Comparison of ENCODE assay signal across 13 cellular contexts in genomic region chr7:77796109-77796508, GRCh38. TPM values are rescaled to one million over a fixed set of nuclear protein-coding genes. Genes with fewer than 3 reads are reported as not detected.
DNase-seq lines count a peak whose midpoint lies in the region; ATAC-seq and TF ChIP-seq lines count a peak whose summit lies in the region.
"Had no signal": no experiment of that assay in that cellular context is flagged by ENCODE, and none has a peak within 500 bp of the region (broad histone marks: within the 10 kb centered on the region; RNA-seq: fewer than 3 reads in every experiment).

No MANE protein-coding gene starts in this region.

- H2AFZ ChIP-seq in OCI-LY1 (ENCODE audit: low read length) (no peak overlapping the region), osteoblast (ENCODE audit: low read length) (no peak overlapping the region)

- peaks cover 43% of the 10 kb centered on the region for H3K79me2 ChIP-seq in OCI-LY1 (ENCODE audit: insufficient read depth, low read length)
- peaks cover 69% of the 10 kb centered on the region for H3K79me2 ChIP-seq in osteoblast (ENCODE audit: insufficient read depth, low read length)

- no peak for ATAC-seq in HG03196 (IDR thresholded peaks at IDR 0.05; ENCODE audit: unreplicated experiment)

- peaks cover 15% of the 10 kb centered on the region; the same call in 1 of the 2 replicates for H3K36me3 ChIP-seq in OCI-LY1 (ENCODE audit: insufficient read depth, low read length)
- no peaks in the 10 kb centered on the region for H3K36me3 ChIP-seq in osteoblast (ENCODE audit: insufficient read depth, low read length)
- H3K36me3 ChIP-seq: brain microvascular endothelial cell, thyroid gland had no signal

- no peaks in the 10 kb centered on the region for H3K27me3 Mint-ChIP-seq in T-helper 2 cell treated with Interferon-gamma antibody and Interleukin-4, amounts not matched to agents 5 μg/mL and 100 μg/mL, for 36 hours (ENCODE audit: low read depth)

- H3K4me3 ChIP-seq in OCI-LY1 (ENCODE audit: low read depth, low read length, poor library complexity, severe bottlenecking) (peak overlapping the region; percentile 90), osteoblast (ENCODE audit: insufficient read depth, low read length) (peak overlapping the region; percentile 11)

- H3K27ac ChIP-seq in OCI-LY1 (ENCODE audit: low read depth, low read length, poor library complexity, severe bottlenecking) = no peak overlapping the region
- no peak overlapping the region for H3K27ac ChIP-seq in osteoblast (ENCODE audit: low read depth, low read length)
- H3K27ac ChIP-seq: brain microvascular endothelial cell, thyroid gland had no signal

- no peak for DNase-seq in T-helper 2 cell treated with Interferon-gamma antibody and Interleukin-4, amounts not matched to agents 5 μg/mL and 100 μg/mL, for 36 hours (ENCODE audit: low spot score)
- no peak for DNase-seq in T-helper 2 cell
- DNase-seq in dedifferentiated amniotic fluid mesenchymal stem cell (ENCODE audit: extremely low spot score) = peak; percentile 2
- no peak for DNase-seq in osteoblast (ENCODE audit: insufficient read length, low spot score, missing footprints)
- DNase-seq in OCI-M2 (lab: John Stamatoyannopoulos, UW; ENCODE audit: unreplicated experiment) = no peak
- no peak for DNase-seq in NCI-H748 treated with DMSO at 0.1 percent for 48 hours (lab: John Stamatoyannopoulos, UW)
- DNase-seq: brain microvascular endothelial cell, DMS153, HCEC 1CT, KBM-7, thyroid gland had no signal

- H3K27me3 ChIP-seq in OCI-LY1 (ENCODE audit: insufficient read depth, low read length) = no peaks in the 10 kb centered on the region
- no peaks in the 10 kb centered on the region for H3K27me3 ChIP-seq in osteoblast (ENCODE audit: insufficient read depth, low read length)
- H3K27me3 ChIP-seq: brain microvascular endothelial cell, thyroid gland had no signal

- H3K4me1 ChIP-seq in OCI-LY1 (ENCODE audit: insufficient read depth, low read length, severe bottlenecking) (peaks cover 37% of the 10 kb centered on the region), osteoblast (ENCODE audit: insufficient read depth, low read length) (peaks cover 21% of the 10 kb centered on the region)

- no peak overlapping the region; the same call in 1 of the 2 replicates for H3K9ac ChIP-seq in OCI-LY1 (ENCODE audit: low read length)

- no peaks in the 10 kb centered on the region for H3K9me2 ChIP-seq in OCI-LY1 (ENCODE audit: low read depth, low read length)

- H3K36me3 Mint-ChIP-seq in T-helper 2 cell treated with Interferon-gamma antibody and Interleukin-4, amounts not matched to agents 5 μg/mL and 100 μg/mL, for 36 hours (ENCODE audit: low read depth) = peaks cover 46% of the 10 kb centered on the region

- H3K27ac Mint-ChIP-seq in T-helper 2 cell treated with Interferon-gamma antibody and Interleukin-4, amounts not matched to agents 5 μg/mL and 100 μg/mL, for 36 hours = peak overlapping the region; percentile 10

- no peaks in the 10 kb centered on the region for H3K9me3 Mint-ChIP-seq in T-helper 2 cell treated with Interferon-gamma antibody and Interleukin-4, amounts not matched to agents 5 μg/mL and 100 μg/mL, for 36 hours

- peaks cover 44% of the 10 kb centered on the region for H3K4me1 Mint-ChIP-seq in T-helper 2 cell treated with Interferon-gamma antibody and Interleukin-4, amounts not matched to agents 5 μg/mL and 100 μg/mL, for 36 hours (ENCODE audit: low read depth)

- peak overlapping the region; percentile 98 for H3K4me3 Mint-ChIP-seq in T-helper 2 cell treated with Interferon-gamma antibody and Interleukin-4, amounts not matched to agents 5 μg/mL and 100 μg/mL, for 36 hours

- TF ChIP-seq CTCF in OCI-LY1 (IDR thresholded peaks at IDR 0.05; ENCODE audit: low read length) (no peak), osteoblast (IDR thresholded peaks at IDR 0.05; ENCODE audit: extremely low read depth, low read depth, low read length) (no peak)

- no peaks in the 10 kb centered on the region for H3F3A ChIP-seq in OCI-LY1 (ENCODE audit: insufficient read depth, low read length)

- peak overlapping the region; percentile 96 for H3K4me2 ChIP-seq in OCI-LY1 (ENCODE audit: low read length)
- peak overlapping the region; percentile 83 for H3K4me2 ChIP-seq in osteoblast (ENCODE audit: insufficient read depth, low read length)

- H4K20me1 ChIP-seq in OCI-LY1 (ENCODE audit: insufficient read depth, low read length) = no peaks in the 10 kb centered on the region
- no peaks in the 10 kb centered on the region for H4K20me1 ChIP-seq in osteoblast (ENCODE audit: insufficient read depth, low read length)

- H3K9me3 ChIP-seq in OCI-LY1 (ENCODE audit: low read length) = no peaks in the 10 kb centered on the region
- H3K9me3 ChIP-seq in osteoblast (ENCODE audit: low read depth, low read length) = no peaks in the 10 kb centered on the region
- H3K9me3 ChIP-seq: thyroid gland had no signal

RNA-seq across cellular contexts. Expression of gene TMEM60, which starts 2.1 kb away (rescaled TPM):
- 20.3 and 20.6 TPM in 2 replicates for total RNA-seq in osteoblast

RNA-seq across cellular contexts. Expression of gene PHTF2, which starts 2.5 kb away (rescaled TPM):
- 28.6 and 31.5 TPM in 2 replicates for total RNA-seq in osteoblast
